9 cellular contexts compared by ENCODE assay signal in the genomic region with DNA sequence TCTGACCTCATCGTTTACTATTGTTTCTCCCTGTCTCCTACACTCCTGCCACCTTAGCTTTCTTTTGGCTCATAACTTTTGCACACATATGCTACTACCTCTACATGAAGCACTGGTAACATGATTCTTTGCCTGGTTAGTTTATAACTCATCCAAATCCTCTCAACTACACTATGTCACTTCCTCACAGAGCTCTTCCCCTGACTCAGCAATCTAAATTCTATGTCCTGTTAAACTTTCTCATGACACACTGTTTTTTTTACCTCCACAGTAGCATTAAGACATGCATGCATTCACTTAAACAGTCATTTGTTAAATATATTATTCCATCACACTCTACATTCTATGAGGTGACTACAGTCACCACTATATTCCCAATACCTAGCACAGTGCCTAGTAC. TPM values are rescaled to one million over a fixed set of nuclear protein-coding genes. Genes with fewer than 3 reads are reported as not detected.
DNase-seq lines count a peak whose midpoint lies in the region; ATAC-seq and TF ChIP-seq lines count a peak whose summit lies in the region.
"Had no signal": no experiment of that assay in that cellular context is flagged by ENCODE, and none has a peak within 500 bp of the region (broad histone marks: within the 10 kb centered on the region; RNA-seq: fewer than 3 reads in every experiment).

No MANE protein-coding gene starts in this region.

- H3K27ac Mint-ChIP-seq in effector memory CD8-positive, alpha-beta T cell, result peak overlapping the region in 1 of 2 donors; percentile 1

- H3K4me1 ChIP-seq in KMS-11 (ENCODE audit: low read depth, poor library complexity, severe bottlenecking) (peaks cover 64% of the 10 kb centered on the region), left lung (peaks cover 3 to 28% of the 10 kb centered on the region in 2 donors), lower lobe of right lung (peaks cover 32% of the 10 kb centered on the region), spleen (peaks cover 3 to 74% (median 30%) of the 10 kb centered on the region in 6 donors)

- DNase-seq in CD1c-positive myeloid dendritic cell (ENCODE audit: extremely low spot score), result peak; percentile 11
- DNase-seq in astrocyte of the spinal cord (ENCODE audit: low read depth, low spot score), result peak; percentile 92
- no peak for DNase-seq in left lung
- no peak for DNase-seq in effector memory CD8-positive, alpha-beta T cell
- DNase-seq in lower lobe of right lung, result no peak
- no peak for DNase-seq in spleen
- DNase-seq in NCI-H748 (lab: John Stamatoyannopoulos, UW; ENCODE audit: unreplicated experiment), result no peak
- DNase-seq: activated CD8-positive, alpha-beta memory T cell treated with anti-CD3 and anti-CD28 coated beads, Interleukin-2, amount 50 U/mL, for 4 hours had no signal

- no peaks in the 10 kb centered on the region for H3K9me3 ChIP-seq in left lung
- H3K9me3 ChIP-seq in lower lobe of right lung, result no peaks in the 10 kb centered on the region
- no peaks in the 10 kb centered on the region for H3K9me3 ChIP-seq in spleen

- no peaks in the 10 kb centered on the region for H3K27me3 Mint-ChIP-seq in effector memory CD8-positive, alpha-beta T cell

- WGBS in spleen, 5 donors, result 72 to 87% (median 76%) methylated on average over 1 of the region's 1 CpG

- no peak overlapping the region for H3K4me3 ChIP-seq in KMS-11 (IDR thresholded peaks at IDR 0.05; ENCODE audit: insufficient read depth, low read depth, low read length)
- H3K4me3 ChIP-seq in astrocyte of the spinal cord (ENCODE audit: low read depth, low read length), result no peak overlapping the region
- no peak overlapping the region for H3K4me3 ChIP-seq in left lung
- no peak overlapping the region for H3K4me3 ChIP-seq in lower lobe of right lung
- H3K4me3 ChIP-seq in spleen, result no peak overlapping the region

- H3K9me3 Mint-ChIP-seq in effector memory CD8-positive, alpha-beta T cell, result no peaks in the 10 kb centered on the region

- H3K36me3 Mint-ChIP-seq in effector memory CD8-positive, alpha-beta T cell (ENCODE audit: insufficient read depth), result peaks cover 31% of the 10 kb centered on the region

- H2AFZ ChIP-seq in KMS-11 (ENCODE audit: low read depth), result no peak overlapping the region

- no peaks in the 10 kb centered on the region for H3K36me3 ChIP-seq in KMS-11 (ENCODE audit: insufficient read depth)
- H3K36me3 ChIP-seq in left lung, result peaks cover 0 to 20% of the 10 kb centered on the region in 2 donors
- peaks cover 36% of the 10 kb centered on the region for H3K36me3 ChIP-seq in lower lobe of right lung
- peaks cover 0 to 54% (median 0%) of the 10 kb centered on the region in 6 donors for H3K36me3 ChIP-seq in spleen

- no peak for TF ChIP-seq CTCF in KMS-11 (conservative IDR thresholded peaks at IDR 0.05; ENCODE audit: low read depth, low read length)
- no peak for TF ChIP-seq CTCF in astrocyte of the spinal cord (IDR thresholded peaks at IDR 0.05; ENCODE audit: low read depth, low read length)
- TF ChIP-seq CTCF in left lung (IDR thresholded peaks at IDR 0.05), result no peak
- no peak for TF ChIP-seq CTCF in lower lobe of right lung (IDR thresholded peaks at IDR 0.05)
- TF ChIP-seq CTCF in spleen (IDR thresholded peaks at IDR 0.05 in 8 of 11, conservative IDR thresholded peaks at IDR 0.05 in 3 of 11), result no peak

- H3K27me3 ChIP-seq in KMS-11 (ENCODE audit: insufficient read depth, low read depth) (no peaks in the 10 kb centered on the region), left lung (no peaks in the 10 kb centered on the region), lower lobe of right lung (ENCODE audit: low read depth) (no peaks in the 10 kb centered on the region), spleen (replicated peaks in 1 of 7) (no peaks in the 10 kb centered on the region)

- in situ Hi-C loops in astrocyte of the spinal cord (cut with HindIII; ENCODE audit: low sequenced_read_pairs), result no loop called here

- H3K4me2 ChIP-seq in KMS-11, result peak overlapping the region; percentile 65; the same call in 1 of the 2 replicates

- TF ChIP-seq POLR2A in spleen (IDR thresholded peaks at IDR 0.05), result no peak

- H3K4me3 Mint-ChIP-seq in effector memory CD8-positive, alpha-beta T cell, result peak overlapping the region in 1 of 2 donors; percentile 14

- no peak overlapping the region for H3K9ac ChIP-seq in KMS-11

- H3K27ac ChIP-seq in KMS-11 (no peak overlapping the region), left lung (no peak overlapping the region), lower lobe of right lung (no peak overlapping the region), spleen (peak overlapping the region in 1 of 8 donors; percentile 16)

- H3K4me1 Mint-ChIP-seq in effector memory CD8-positive, alpha-beta T cell (ENCODE audit: low read depth in 2 of 2), result peaks cover 22% of the 10 kb centered on the region in 2 donors

- peaks cover 71% of the 10 kb centered on the region for H3K79me2 ChIP-seq in KMS-11 (ENCODE audit: insufficient read depth, low read depth)

- no peaks in the 10 kb centered on the region; the same call in 1 of the 2 replicates for H4K20me1 ChIP-seq in KMS-11 (ENCODE audit: insufficient read depth)

- intact Hi-C loops in left lung (cut with DNase I), result no loop called here
- intact Hi-C loops in lower lobe of right lung (cut with DNase I), result no loop called here
- intact Hi-C loops in spleen (cut with DNase I; ENCODE audit: low total_unique reads), result no loop called here

- peak; percentile 32 for ATAC-seq in left lung
- ATAC-seq in effector memory CD8-positive, alpha-beta T cell (replicated peaks), result no peak
- no peak for ATAC-seq in lower lobe of right lung

RNA-seq across cellular contexts. Expression of gene APPBP2, which starts 19.7 kb away (rescaled TPM):
- total RNA-seq in left lung (10 to 100 TPM; 37.5 to 48.0 TPM), lower lobe of right lung (49.4 TPM), spleen (10 to 100 TPM; 28.4 to 49.8 (median 41.4) TPM)
- polyA plus RNA-seq in spleen, result 1 to 10 TPM; 4.1 to 7.1 (median 5.2) TPM

Comparison
In these comparisons a context has a peak if more than half of its experiments do, and no peak if none do; other contexts are left out.
1. DNase-seq: peak in CD1c-positive myeloid dendritic cell (single experiment) and astrocyte of the spinal cord (single experiment); none in left lung (0 of 2), effector memory CD8-positive, alpha-beta T cell (0 of 3), lower lobe of right lung (single experiment), spleen (single experiment) and NCI-H748 (single experiment).